24 cellular contexts compared by ENCODE assay signal in the genomic region with DNA sequence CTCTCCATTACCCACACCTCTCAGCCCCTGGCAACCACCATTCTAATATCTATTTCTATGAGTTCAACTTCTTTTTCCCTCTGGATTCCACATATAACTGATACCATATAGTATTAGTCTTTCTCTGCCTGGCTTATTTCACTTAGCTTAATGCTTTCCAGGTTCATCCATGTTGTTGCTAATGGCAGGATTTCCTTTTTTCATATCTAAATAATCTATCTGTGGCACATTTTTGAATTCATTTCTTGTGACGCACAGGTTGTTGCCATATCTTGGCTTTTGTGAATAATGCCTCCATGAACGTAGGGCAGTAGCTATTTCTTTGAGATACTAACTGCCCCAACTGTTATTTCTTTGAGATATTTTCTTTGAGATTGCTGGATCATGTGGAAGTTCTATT.
DNase-seq lines count a peak whose midpoint lies in the region; ATAC-seq, FAIRE-seq and TF ChIP-seq lines count a peak whose summit lies in the region.
"Had no signal": no experiment of that assay in that cellular context is flagged by ENCODE, and none has a peak within 500 bp of the region (broad histone marks: within the 10 kb centered on the region; RNA-seq: fewer than 3 reads in every experiment).

No MANE protein-coding gene starts in this region.

- H3K9me1 ChIP-seq in endothelial cell of umbilical vein (replicated peaks; ENCODE audit: control insufficient read depth, extremely low read depth, insufficient read depth, low read length), result no peaks in the 10 kb centered on the region

- H2AFZ ChIP-seq in endothelial cell of umbilical vein (ENCODE audit: low read depth, low read length), result no peak overlapping the region

- POLR2A ChIA-PET in endothelial cell of umbilical vein (lab: Charles Lee), result no interaction called here

- H3K27me3 Mint-ChIP-seq in neural crest cell (ENCODE audit: low read depth), result no peaks in the 10 kb centered on the region
- H3K27me3 Mint-ChIP-seq: CD4-positive, alpha-beta memory T cell; CD4-positive, CD25-positive, alpha-beta regulatory T cell had no signal

- no peak for TF ChIP-seq POLR2A in endothelial cell of umbilical vein (IDR thresholded peaks at IDR 0.05; ENCODE audit: low read depth, low read length)

- TF ChIP-seq CTCF in endothelial cell of umbilical vein (IDR thresholded peaks at IDR 0.05; ENCODE audit: extremely low read depth in 1 of 2, insufficient read depth in 1 of 2, low read depth in 1 of 2, low read length in 2 of 2), result no peak
- no peak for TF ChIP-seq CTCF in neural crest cell (conservative IDR thresholded peaks at IDR 0.05)

- peaks cover 10% of the 10 kb centered on the region for H3K4me1 Mint-ChIP-seq in neural crest cell
- H3K4me1 Mint-ChIP-seq: CD14-positive monocyte; CD4-positive, alpha-beta memory T cell; CD4-positive, CD25-positive, alpha-beta regulatory T cell; CD8-positive, alpha-beta memory T cell had no signal

- H3K27ac Mint-ChIP-seq in neural crest cell (ENCODE audit: unreplicated experiment), result peak overlapping the region; percentile 29
- H3K27ac Mint-ChIP-seq: CD14-positive monocyte; CD4-positive, alpha-beta memory T cell; CD4-positive, CD25-positive, alpha-beta regulatory T cell; CD8-positive, alpha-beta memory T cell had no signal

- H4K20me1 ChIP-seq in endothelial cell of umbilical vein (replicated peaks; ENCODE audit: control insufficient read depth, extremely low read depth, insufficient read depth, low read length), result no peaks in the 10 kb centered on the region
- H4K20me1 ChIP-seq: BLaER1 had no signal

- no peak overlapping the region for H3K27ac ChIP-seq in endothelial cell of umbilical vein (ENCODE audit: insufficient read depth, low read depth, low read length)
- H3K27ac ChIP-seq: BLaER1 had no signal

- dilution Hi-C loops in endothelial cell of umbilical vein (cut with MboI; ENCODE audit: extremely low pct_ligation_motif_present, low sequenced_read_pairs), result no loop called here

- H3K9me3 ChIP-seq in endothelial cell of umbilical vein (replicated peaks; ENCODE audit: control insufficient read depth, insufficient read depth, low read length), result no peaks in the 10 kb centered on the region
- H3K9me3 ChIP-seq: BE2C, BLaER1 had no signal

- peaks cover 6% of the 10 kb centered on the region for H3K4me1 ChIP-seq in endothelial cell of umbilical vein (ENCODE audit: control insufficient read depth, extremely low read depth, insufficient read depth, low read length)
- H3K4me1 ChIP-seq: BLaER1 had no signal

- CTCF ChIA-PET in endothelial cell of umbilical vein (lab: Charles Lee), result interaction anchor here (1.7 kb wide), 1 partner anchor 10 kb away, joined by 5 read pairs; no protein-coding TSS in a partner anchor

- H3K27me3 ChIP-seq in endothelial cell of umbilical vein (ENCODE audit: control insufficient read depth in 2 of 2, insufficient read depth in 2 of 2, low read length in 2 of 2), result no peaks in the 10 kb centered on the region
- H3K27me3 ChIP-seq: BE2C, BLaER1 had no signal

- H3K9me3 Mint-ChIP-seq in neural crest cell, result peaks cover 10% of the 10 kb centered on the region

- DNase-seq in endothelial cell of umbilical vein (ENCODE audit: low read depth, low spot score) (peak; percentile 17), neural crest cell (ENCODE audit: low read depth, low spot score) (no peak), NCI-H2171 treated with DMSO at 0.1 percent for 48 hours (lab: John Stamatoyannopoulos, UW) (no peak)
- DNase-seq: 8988T; ACHN; BE2C; C1 segment of cervical spinal cord; CD4-positive, alpha-beta memory T cell; CD4-positive, CD25-positive, alpha-beta regulatory T cell; CD8-positive, alpha-beta memory T cell; COR-L47; DMS 273 treated with DMSO at 0.1 percent for 48 hours; DMS153; DMS53; DMS79 treated with DMSO at 0.1 percent for 48 hours; GF-D8 had no signal

- H3K79me2 ChIP-seq in endothelial cell of umbilical vein (ENCODE audit: control insufficient read depth, insufficient read depth, low read length), result no peaks in the 10 kb centered on the region

- peaks cover 3% of the 10 kb centered on the region for H3K36me3 Mint-ChIP-seq in neural crest cell (ENCODE audit: low read depth)
- H3K36me3 Mint-ChIP-seq: CD14-positive monocyte; CD4-positive, alpha-beta memory T cell; CD4-positive, CD25-positive, alpha-beta regulatory T cell; CD8-positive, alpha-beta memory T cell had no signal

- no TSS peak for BruUV-seq in endothelial cell of umbilical vein (replicated peaks; lab: Mats Ljungman, UMichigan)

- no peak overlapping the region for H3K4me3 Mint-ChIP-seq in neural crest cell
- H3K4me3 Mint-ChIP-seq: CD14-positive monocyte; CD4-positive, alpha-beta memory T cell; CD4-positive, CD25-positive, alpha-beta regulatory T cell; CD8-positive, alpha-beta memory T cell had no signal

- ATAC-seq in SK-N-SH treated with all-trans-retinoic acid at 6 μM for 48 hours (peak; percentile 38; the same call in 2 of the 3 replicates), HG02870 (IDR thresholded peaks at IDR 0.05; ENCODE audit: unreplicated experiment) (no peak), GM18511 (IDR thresholded peaks at IDR 0.05; ENCODE audit: unreplicated experiment) (no peak)

- no peaks in the 10 kb centered on the region for H3K36me3 ChIP-seq in endothelial cell of umbilical vein (ENCODE audit: control insufficient read depth in 2 of 2, extremely low read depth in 1 of 2, insufficient read depth in 2 of 2, low read length in 2 of 2)
- H3K36me3 ChIP-seq: BE2C, BLaER1 had no signal

- intact Hi-C loops in endothelial cell of umbilical vein (cut with micrococcal nuclease), result no loop called here

- H3K4me3 ChIP-seq in endothelial cell of umbilical vein (replicated peaks in 1 of 3; ENCODE audit: insufficient read depth in 1 of 3, low read depth in 1 of 3, low read length in 3 of 3), result no peak overlapping the region
- H3K4me3 ChIP-seq: BLaER1 had no signal

- H3K9ac ChIP-seq in endothelial cell of umbilical vein (replicated peaks; ENCODE audit: extremely low read depth, insufficient read depth, low read length), result no peak overlapping the region
- H3K9ac ChIP-seq: BLaER1 had no signal

- H3K4me2 ChIP-seq in endothelial cell of umbilical vein (ENCODE audit: insufficient read depth, low read length), result no peak overlapping the region
- H3K4me2 ChIP-seq: BLaER1 had no signal

- FAIRE-seq in endothelial cell of umbilical vein (lab: Jason Lieb, UNC), result no peak
- FAIRE-seq: A204.1, G401.6, GM12891 had no signal

TF ChIP-seq in SK-N-SH treated with all-trans-retinoic acid at 6 μM for 48 hours, 23 proteins besides CTCF, POLR2A, EP300 and RAD21 (continues in another document):
- TF ChIP-seq, protein P1, sequence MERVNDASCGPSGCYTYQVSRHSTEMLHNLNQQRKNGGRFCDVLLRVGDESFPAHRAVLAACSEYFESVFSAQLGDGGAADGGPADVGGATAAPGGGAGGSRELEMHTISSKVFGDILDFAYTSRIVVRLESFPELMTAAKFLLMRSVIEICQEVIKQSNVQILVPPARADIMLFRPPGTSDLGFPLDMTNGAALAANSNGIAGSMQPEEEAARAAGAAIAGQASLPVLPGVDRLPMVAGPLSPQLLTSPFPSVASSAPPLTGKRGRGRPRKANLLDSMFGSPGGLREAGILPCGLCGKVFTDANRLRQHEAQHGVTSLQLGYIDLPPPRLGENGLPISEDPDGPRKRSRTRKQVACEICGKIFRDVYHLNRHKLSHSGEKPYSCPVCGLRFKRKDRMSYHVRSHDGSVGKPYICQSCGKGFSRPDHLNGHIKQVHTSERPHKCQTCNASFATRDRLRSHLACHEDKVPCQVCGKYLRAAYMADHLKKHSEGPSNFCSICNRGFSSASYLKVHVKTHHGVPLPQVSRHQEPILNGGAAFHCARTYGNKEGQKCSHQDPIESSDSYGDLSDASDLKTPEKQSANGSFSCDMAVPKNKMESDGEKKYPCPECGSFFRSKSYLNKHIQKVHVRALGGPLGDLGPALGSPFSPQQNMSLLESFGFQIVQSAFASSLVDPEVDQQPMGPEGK (CRISPR knock-in tag; IDR thresholded peaks at IDR 0.05; ENCODE audit: borderline replicate concordance), result no peak
- TF ChIP-seq ZFP3 (CRISPR knock-in tag; IDR thresholded peaks at IDR 0.05) (no peak), BACH2 (CRISPR knock-in tag; IDR thresholded peaks at IDR 0.05; ENCODE audit: borderline replicate concordance) (no peak), TCF4 (CRISPR knock-in tag; IDR thresholded peaks at IDR 0.05; ENCODE audit: borderline replicate concordance) (no peak), ESRRG (CRISPR knock-in tag; IDR thresholded peaks at IDR 0.05) (no peak), ISL1 (CRISPR knock-in tag; IDR thresholded peaks at IDR 0.05) (0 out of 2 replicates have a peak, but pooled peaks have one; percentile 21)

TF ChIP-seq in endothelial cell of umbilical vein, 7 proteins besides CTCF, POLR2A, EP300 and RAD21:
- TF ChIP-seq EZH2 (IDR thresholded peaks at IDR 0.05; ENCODE audit: borderline replicate concordance, low read depth, low read length, severe bottlenecking) (no peak), JUN (IDR thresholded peaks at IDR 0.05; ENCODE audit: borderline replicate concordance, insufficient read depth, insufficient read length, low read depth) (no peak), GATA2 (IDR thresholded peaks at IDR 0.05; ENCODE audit: insufficient read depth, insufficient read length, low read depth, low read length) (peak; percentile 56), MYC (IDR thresholded peaks at IDR 0.05; ENCODE audit: low read depth, low read length) (no peak)
- TF ChIP-seq, protein P2, sequence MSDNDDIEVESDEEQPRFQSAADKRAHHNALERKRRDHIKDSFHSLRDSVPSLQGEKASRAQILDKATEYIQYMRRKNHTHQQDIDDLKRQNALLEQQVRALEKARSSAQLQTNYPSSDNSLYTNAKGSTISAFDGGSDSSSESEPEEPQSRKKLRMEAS (IDR thresholded peaks at IDR 0.05; ENCODE audit: insufficient read depth, insufficient read length), result no peak
